ENCODE assay signal across 20 cellular contexts in the genomic region with DNA sequence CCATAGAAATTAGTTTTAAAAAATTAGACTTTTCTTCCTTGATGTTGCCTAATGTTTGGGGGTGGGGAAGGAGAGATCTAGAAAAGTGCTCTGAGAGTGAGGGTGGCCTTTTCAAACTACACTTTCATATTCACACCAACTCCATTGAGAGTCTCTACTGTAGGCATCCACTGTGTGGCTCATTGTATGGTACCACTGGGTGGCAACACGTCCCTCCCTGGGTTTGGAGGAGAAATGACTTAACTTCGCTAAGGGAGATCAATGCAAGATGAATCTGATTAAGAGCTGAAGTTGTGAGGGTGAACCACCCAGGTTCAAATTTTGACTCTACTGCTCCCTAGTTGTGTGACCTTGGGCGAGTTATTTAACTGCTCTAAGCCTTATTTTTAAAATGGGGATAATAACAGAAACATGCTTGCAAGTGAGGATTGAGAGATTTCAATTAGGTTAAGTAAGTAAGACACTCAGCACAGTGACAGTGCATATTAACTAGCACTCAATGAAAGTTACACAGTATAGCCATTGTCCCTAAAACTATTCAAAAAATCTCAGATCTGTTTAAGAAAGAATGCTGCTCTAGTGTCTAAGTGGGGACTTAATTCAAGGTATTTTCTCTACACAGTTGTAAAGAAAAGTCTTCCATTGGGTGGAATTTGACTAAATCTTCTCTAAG.
DNase-seq lines count a peak whose midpoint lies in the region; ATAC-seq, FAIRE-seq and TF ChIP-seq lines count a peak whose summit lies in the region.
"Had no signal": no experiment of that assay in that cellular context is flagged by ENCODE, and none has a peak within 500 bp of the region (broad histone marks: within the 10 kb centered on the region; RNA-seq: fewer than 3 reads in every experiment).

No MANE protein-coding gene starts in this region.

- no peaks in the 10 kb centered on the region for H3K79me2 ChIP-seq in OCI-LY1 (ENCODE audit: insufficient read depth, low read length)
- no peaks in the 10 kb centered on the region for H3K79me2 ChIP-seq in astrocyte (ENCODE audit: insufficient read depth, low read length)

- H3K23ac ChIP-seq in mesenchymal stem cell (ENCODE audit: low read length in 2 of 2) (no peak overlapping the region), neuronal stem cell (ENCODE audit: low read depth, low read length, poor library complexity) (no peak overlapping the region)

- H2BK12ac ChIP-seq in mesenchymal stem cell (ENCODE audit: low read length in 2 of 2), result no peak overlapping the region
- no peak overlapping the region for H2BK12ac ChIP-seq in neuronal stem cell (ENCODE audit: low read length)

- H3F3A ChIP-seq in OCI-LY1 (ENCODE audit: insufficient read depth, low read length), result no peaks in the 10 kb centered on the region

- H3K36me3 Mint-ChIP-seq in astrocyte (ENCODE audit: low read depth, unreplicated experiment), result no peaks in the 10 kb centered on the region

- H3K27me3 Mint-ChIP-seq in astrocyte (ENCODE audit: low read depth, unreplicated experiment), result no peaks in the 10 kb centered on the region

- peaks cover 4% of the 10 kb centered on the region for H3K9me3 Mint-ChIP-seq in astrocyte (ENCODE audit: unreplicated experiment)

- DNase-seq in Daoy (ENCODE audit: low read depth) (peak; percentile 4), astrocyte (ENCODE audit: low read depth) (no peak), mesenchymal stem cell (no peak), GM12891 (ENCODE audit: insufficient read length, low spot score) (no peak), neuronal stem cell (ENCODE audit: low spot score) (no peak)
- DNase-seq: activated CD4-positive, alpha-beta T cell treated with anti-CD3 and anti-CD28 coated beads, Interleukin-2, amount 50 U/mL, for 48 hours; activated naive CD4-positive, alpha-beta T cell treated with Interleukin-2 at 50 U/mL for 16 hours; activated T-cell treated with anti-CD3 and anti-CD28 coated beads for 4 hours; left lung; mucosa of descending colon; NCI-H2029; NCI-H510A treated with DMSO at 0.1 percent for 48 hours; right cardiac atrium; stimulated activated naive CD4-positive, alpha-beta T cell treated with Interleukin-2 at 50 U/mL for 16 hours had no signal

- H3K4me2 ChIP-seq in OCI-LY1 (ENCODE audit: low read length) (no peak overlapping the region), astrocyte (ENCODE audit: low read length) (peak overlapping the region; percentile 65), mesenchymal stem cell (ENCODE audit: low read length, poor library complexity, severe bottlenecking) (no peak overlapping the region), neuronal stem cell (ENCODE audit: insufficient read depth, low read length, poor library complexity, severe bottlenecking) (no peak overlapping the region)

- H4K91ac ChIP-seq in mesenchymal stem cell (ENCODE audit: low read length) (no peak overlapping the region), neuronal stem cell (ENCODE audit: low read depth, low read length, poor library complexity) (no peak overlapping the region)

- no peak for TF ChIP-seq EP300 in gastroesophageal sphincter (IDR thresholded peaks at IDR 0.05)

- H3K9ac ChIP-seq in OCI-LY1 (ENCODE audit: low read length) (no peak overlapping the region), astrocyte (ENCODE audit: low read length) (no peak overlapping the region), mesenchymal stem cell (ENCODE audit: low read length) (no peak overlapping the region), neuronal stem cell (ENCODE audit: low read depth, low read length, poor library complexity) (no peak overlapping the region)

- H2BK15ac ChIP-seq in mesenchymal stem cell (ENCODE audit: low read depth, poor library complexity, severe bottlenecking) (no peak overlapping the region), neuronal stem cell (ENCODE audit: low read length) (no peak overlapping the region)

- peak overlapping the region; percentile 5 for H3K4me3 Mint-ChIP-seq in astrocyte (ENCODE audit: unreplicated experiment)

- H4K8ac ChIP-seq in mesenchymal stem cell (ENCODE audit: low read length) (no peak overlapping the region), neuronal stem cell (ENCODE audit: low read depth, low read length) (no peak overlapping the region)

- H2AK5ac ChIP-seq in mesenchymal stem cell (ENCODE audit: low read length, severe bottlenecking), result peak overlapping the region; percentile 49
- no peak overlapping the region for H2AK5ac ChIP-seq in neuronal stem cell (ENCODE audit: low read depth, low read length)

- WGBS in mesenchymal stem cell, result 75% methylated on average over 3 of the region's 3 CpGs
- WGBS in neuronal stem cell (ENCODE audit: extremely low coverage in 2 of 2, insufficient read length in 2 of 2, insufficient replicate concordance in 1 of 2), 2 donors, result no CpG with 5 or more reads among the region's 3 CpGs
- WGBS in gastroesophageal sphincter (ENCODE audit: low coverage in 1 of 2), 2 donors, result 59 to 85% methylated on average over 2 to 3 of the region's 3 CpGs

- peaks cover 21% of the 10 kb centered on the region for H3K4me1 Mint-ChIP-seq in astrocyte (ENCODE audit: low read depth, unreplicated experiment)

- ATAC-seq in gastroesophageal sphincter, result no peak
- no peak for ATAC-seq in GM19397 (IDR thresholded peaks at IDR 0.05; ENCODE audit: unreplicated experiment)
- ATAC-seq: HCT116, left lung, mucosa of descending colon, right cardiac atrium had no signal

- no peak for FAIRE-seq in astrocyte (lab: Jason Lieb, UNC)
- no peak for FAIRE-seq in GM12891 (lab: Jason Lieb, UNC)

- H2BK120ac ChIP-seq in mesenchymal stem cell (ENCODE audit: low read depth, low read length) (no peak overlapping the region), neuronal stem cell (ENCODE audit: low read depth, low read length) (no peak overlapping the region)

- no peaks in the 10 kb centered on the region for H3K27me3 ChIP-seq in OCI-LY1 (ENCODE audit: insufficient read depth, low read length)
- no peaks in the 10 kb centered on the region for H3K27me3 ChIP-seq in astrocyte (ENCODE audit: insufficient read depth, low read length)
- H3K27me3 ChIP-seq in mesenchymal stem cell (ENCODE audit: control insufficient read depth in 1 of 2, insufficient read depth in 1 of 2, low read length in 2 of 2), result no peaks in the 10 kb centered on the region
- no peaks in the 10 kb centered on the region for H3K27me3 ChIP-seq in neuronal stem cell (ENCODE audit: control insufficient read depth in 3 of 3, insufficient read depth in 3 of 3, low read depth in 1 of 3, low read length in 3 of 3)
- H3K27me3 ChIP-seq in gastroesophageal sphincter, result no peaks in the 10 kb centered on the region
- H3K27me3 ChIP-seq: left lung, neutrophil had no signal

- H2BK5ac ChIP-seq in mesenchymal stem cell (ENCODE audit: low read depth, low read length, poor library complexity, severe bottlenecking) (no peak overlapping the region), neuronal stem cell (ENCODE audit: low read length) (no peak overlapping the region)

- TF ChIP-seq CTCF in OCI-LY1 (IDR thresholded peaks at IDR 0.05; ENCODE audit: low read length) (peak; percentile 17; the same call in 1 of the 2 replicates), astrocyte (IDR thresholded peaks at IDR 0.05; ENCODE audit: insufficient read depth, low read depth, low read length) (no peak), gastroesophageal sphincter (IDR thresholded peaks at IDR 0.05) (no peak)

- no peaks in the 10 kb centered on the region for H3K36me3 ChIP-seq in OCI-LY1 (ENCODE audit: insufficient read depth, low read length)
- no peaks in the 10 kb centered on the region for H3K36me3 ChIP-seq in astrocyte (ENCODE audit: insufficient read depth, low read length)
- no peaks in the 10 kb centered on the region for H3K36me3 ChIP-seq in mesenchymal stem cell (ENCODE audit: control insufficient read depth in 1 of 2, insufficient read depth in 2 of 2, low read depth in 1 of 2, low read length in 2 of 2)
- H3K36me3 ChIP-seq in neuronal stem cell (replicated peaks in 1 of 2; ENCODE audit: control insufficient read depth in 2 of 2, insufficient read depth in 2 of 2, low read length in 2 of 2), result no peaks in the 10 kb centered on the region
- H3K36me3 ChIP-seq in gastroesophageal sphincter, result no peaks in the 10 kb centered on the region
- H3K36me3 ChIP-seq: left lung, neutrophil had no signal

- H3K18ac ChIP-seq in mesenchymal stem cell (ENCODE audit: low read depth in 1 of 2, low read length in 2 of 2), result no peak overlapping the region
- H3K18ac ChIP-seq in neuronal stem cell (ENCODE audit: low read length), result no peak overlapping the region

- H3K9me3 ChIP-seq in OCI-LY1 (ENCODE audit: low read length), result no peaks in the 10 kb centered on the region
- H3K9me3 ChIP-seq in astrocyte (ENCODE audit: insufficient read depth, low read depth, low read length), result no peaks in the 10 kb centered on the region
- no peaks in the 10 kb centered on the region for H3K9me3 ChIP-seq in mesenchymal stem cell (ENCODE audit: control insufficient read depth, low read length)
- no peaks in the 10 kb centered on the region for H3K9me3 ChIP-seq in neuronal stem cell (replicated peaks in 1 of 2; ENCODE audit: control insufficient read depth in 2 of 2, insufficient read depth in 1 of 2, low read depth in 1 of 2, low read length in 2 of 2)
- no peaks in the 10 kb centered on the region for H3K9me3 ChIP-seq in gastroesophageal sphincter
- H3K9me3 ChIP-seq: left lung, mucosa of descending colon, neutrophil had no signal

- H2AFZ ChIP-seq in OCI-LY1 (ENCODE audit: low read length) (no peak overlapping the region), astrocyte (ENCODE audit: low read depth, low read length) (no peak overlapping the region), mesenchymal stem cell (ENCODE audit: low read depth, low read length) (no peak overlapping the region), neuronal stem cell (ENCODE audit: low read length) (no peak overlapping the region)

- no peaks in the 10 kb centered on the region for H3K9me2 ChIP-seq in OCI-LY1 (ENCODE audit: low read depth, low read length)

- H3K4ac ChIP-seq in mesenchymal stem cell (ENCODE audit: low read depth in 1 of 2, low read length in 2 of 2) (no peak overlapping the region), neuronal stem cell (ENCODE audit: low read length) (no peak overlapping the region)

- no peak overlapping the region for H3K14ac ChIP-seq in mesenchymal stem cell (ENCODE audit: low read length in 2 of 2)
- no peak overlapping the region for H3K14ac ChIP-seq in neuronal stem cell (ENCODE audit: low read length)

- H4K20me1 ChIP-seq in OCI-LY1 (ENCODE audit: insufficient read depth, low read length) (no peaks in the 10 kb centered on the region), astrocyte (ENCODE audit: insufficient read depth, low read length) (no peaks in the 10 kb centered on the region)

- H3K4me1 ChIP-seq in OCI-LY1 (ENCODE audit: insufficient read depth, low read length, severe bottlenecking) (no peaks in the 10 kb centered on the region), astrocyte (ENCODE audit: insufficient read depth, low read length) (peaks cover 21% of the 10 kb centered on the region), mesenchymal stem cell (ENCODE audit: control insufficient read depth, insufficient read depth, low read depth, low read length) (peaks cover 2% of the 10 kb centered on the region), neuronal stem cell (ENCODE audit: control insufficient read depth in 2 of 2, insufficient read depth in 1 of 2, low read depth in 1 of 2, low read length in 2 of 2) (peaks cover 0 to 8% of the 10 kb centered on the region in 2 donors), gastroesophageal sphincter (no peaks in the 10 kb centered on the region)
- H3K4me1 ChIP-seq: left lung had no signal

- TF ChIP-seq POLR2A in GM12891 (IDR thresholded peaks at IDR 0.05; ENCODE audit: low read depth, low read length) (no peak), gastroesophageal sphincter (IDR thresholded peaks at IDR 0.05) (no peak)

- H3K79me1 ChIP-seq in mesenchymal stem cell (replicated peaks; ENCODE audit: low read length, poor library complexity, severe bottlenecking) (no peaks in the 10 kb centered on the region), neuronal stem cell (ENCODE audit: low read depth, low read length) (no peaks in the 10 kb centered on the region)

- H3K27ac ChIP-seq in OCI-LY1 (ENCODE audit: low read depth, low read length, poor library complexity, severe bottlenecking) (no peak overlapping the region), astrocyte (ENCODE audit: low read depth, low read length) (peak overlapping the region; percentile 43), mesenchymal stem cell (ENCODE audit: low read length, poor library complexity, severe bottlenecking) (peak overlapping the region; percentile 32), neuronal stem cell (replicated peaks; ENCODE audit: low read length) (no peak overlapping the region), gastroesophageal sphincter (no peak overlapping the region)
- H3K27ac ChIP-seq: coronary artery, left lung, neutrophil had no signal

- H3K4me3 ChIP-seq in OCI-LY1 (ENCODE audit: low read depth, low read length, poor library complexity, severe bottlenecking) (no peak overlapping the region), astrocyte (ENCODE audit: insufficient read depth, low read depth, low read length) (no peak overlapping the region), mesenchymal stem cell (ENCODE audit: insufficient read depth in 1 of 2, low read depth in 1 of 2, low read length in 2 of 2) (no peak overlapping the region), neuronal stem cell (ENCODE audit: low read length in 2 of 2) (no peak overlapping the region), gastroesophageal sphincter (no peak overlapping the region)
- H3K4me3 ChIP-seq: coronary artery, left lung, mucosa of descending colon had no signal

- peak overlapping the region; percentile 41 for H3K27ac Mint-ChIP-seq in astrocyte (ENCODE audit: unreplicated experiment)

Comparison
In these comparisons a context has a peak if more than half of its experiments do, and no peak if none do; other contexts are left out.
1. H3K27ac ChIP-seq: peak in astrocyte (single experiment) and mesenchymal stem cell (single experiment); none in OCI-LY1 (single experiment), neuronal stem cell (single experiment) and gastroesophageal sphincter (0 of 4).